In genomic region chr5:179806250-179807045, GRCh38 we compare ENCODE assay signal across 8 cellular contexts. TPM values are rescaled to one million over a fixed set of nuclear protein-coding genes. Genes with fewer than 3 reads are reported as not detected.
A peak's percentile ranks its signal among the peaks of the same experiment; 100 is the strongest.
DNase-seq lines count a peak whose midpoint lies in the region; ATAC-seq and TF ChIP-seq lines count a peak whose summit lies in the region.

MGAT4B (minus strand) TSS chr5:179806866; CDS start chr5:179806583, 283 bp downstream.

- H3K27me3 ChIP-seq in BLaER1 (no peaks in the 10 kb centered on the region), subcutaneous abdominal adipose tissue (ENCODE audit: control insufficient read depth in 5 of 5, insufficient read depth in 4 of 5, low read length in 5 of 5) (no peaks in the 10 kb centered on the region)

- H3K36me3 ChIP-seq in BLaER1 (peaks cover 7% of the 10 kb centered on the region), subcutaneous abdominal adipose tissue (ENCODE audit: control insufficient read depth in 5 of 5, insufficient read depth in 5 of 5, low read length in 5 of 5) (peaks cover 0 to 6% (median 0%) of the 10 kb centered on the region in 5 donors)

- H3K9me3 ChIP-seq in BLaER1 (peaks cover 5% of the 10 kb centered on the region; the same call in 1 of the 2 replicates), subcutaneous abdominal adipose tissue (ENCODE audit: control insufficient read depth in 5 of 5, low read length in 5 of 5) (no peaks in the 10 kb centered on the region)

- peak within 1 kb of the TSS; percentile 90 for H3K9ac ChIP-seq in BLaER1
- H3K9ac ChIP-seq in subcutaneous abdominal adipose tissue (ENCODE audit: low read length in 5 of 5), result peak within 1 kb of the TSS in 4 of 5 donors; percentile 68 to 81 (median 74)

- ATAC-seq in GM19025 (IDR thresholded peaks at IDR 0.05; ENCODE audit: low read depth, unreplicated experiment), result peak; percentile 72
- ATAC-seq in HG03108 (IDR thresholded peaks at IDR 0.05; ENCODE audit: unreplicated experiment), result peak; percentile 56

- peaks cover 41% of the 10 kb centered on the region for H4K20me1 ChIP-seq in BLaER1

- no peak for TF ChIP-seq CTCF in epithelial cell of proximal tubule (conservative IDR thresholded peaks at IDR 0.05; ENCODE audit: low read depth, low read length)

- H3K4me1 ChIP-seq in BLaER1 (peaks cover 53% of the 10 kb centered on the region), subcutaneous abdominal adipose tissue (ENCODE audit: control insufficient read depth in 5 of 5, insufficient read depth in 5 of 5, low read length in 5 of 5) (peaks cover 1 to 41% (median 32%) of the 10 kb centered on the region in 5 donors)

- H3K27ac ChIP-seq in BLaER1 (peak within 1 kb of the TSS; percentile 84), subcutaneous abdominal adipose tissue (ENCODE audit: low read depth, low read length) (peak within 1 kb of the TSS; percentile 84)

- DNase-seq in NCI-H460 (ENCODE audit: extremely low read depth, low read depth), result no peak
- peak; percentile 68 for DNase-seq in activated T-cell treated with anti-CD3 and anti-CD28 coated beads for 48 hours (ENCODE audit: low read depth)
- DNase-seq in epithelial cell of proximal tubule (ENCODE audit: low read depth), result no peak
- DNase-seq in midbrain (lab: John Stamatoyannopoulos, UW), result peak; percentile 67

- H3K4me3 ChIP-seq in BLaER1 (peak within 1 kb of the TSS; percentile 85), epithelial cell of proximal tubule (ENCODE audit: low read depth, low read length) (peak within 1 kb of the TSS; percentile 73), subcutaneous abdominal adipose tissue (ENCODE audit: low read depth in 1 of 5, low read length in 5 of 5) (peak within 1 kb of the TSS in 4 of 5 donors; percentile 64 to 80 (median 74))

- H3K4me2 ChIP-seq in BLaER1, result peak within 1 kb of the TSS; percentile 95

RNA-seq across cellular contexts. Expression of gene MGAT4B, which starts in this region (rescaled TPM):
- 94.0 and 101 TPM in 2 replicates for total RNA-seq in NCI-H460 (2014; rRNA removed; shearing (Covaris generic))
- 238 and 312 TPM in 2 replicates for polyA plus RNA-seq in NCI-H460 (2014; cell fraction: nucleus; rRNA removed)
- total RNA-seq in epithelial cell of proximal tubule, result 232 and 278 TPM in 2 replicates

Comparison
In these comparisons a context has a peak if more than half of its experiments do, and no peak if none do; other contexts are left out.
1. DNase-seq: peak in activated T-cell treated with anti-CD3 and anti-CD28 coated beads for 48 hours (single experiment) and midbrain (single experiment); none in NCI-H460 (single experiment) and epithelial cell of proximal tubule (single experiment).
2. Peak in every context shown above with its lines, with median percentiles within 50 percentile points of each other: H3K4me3 ChIP-seq.